In genomic region chr6:11188161-11188915, GRCh38 we compare ENCODE assay signal across 16 cellular contexts. TPM values are rescaled to one million over a fixed set of nuclear protein-coding genes. Genes with fewer than 3 reads are reported as not detected.
A peak's percentile ranks its signal among the peaks of the same experiment; 100 is the strongest.
DNase-seq lines count a peak whose midpoint lies in the region; ATAC-seq and TF ChIP-seq lines count a peak whose summit lies in the region.
"Had no signal": no experiment of that assay in that cellular context is flagged by ENCODE, and none has a peak within 500 bp of the region (broad histone marks: within the 10 kb centered on the region; RNA-seq: fewer than 3 reads in every experiment).

No MANE protein-coding gene starts in this region.

- CTCF ChIA-PET in Caco-2 (lab: Charles Lee) = no interaction called here
- CTCF ChIA-PET in Panc1 (lab: Charles Lee) = no interaction called here

- POLR2A ChIA-PET in Caco-2 (lab: Charles Lee) = interaction anchor here (0.8 kb wide), 1 partner anchor 44 kb away, joined by 5 read pairs; the partner anchor contains the start of gene NEDD9
- POLR2A ChIA-PET in Panc1 (lab: Charles Lee) = no interaction called here

- DNase-seq in Caco-2 (no peak), Panc1 (ENCODE audit: low read depth, low spot score) (no peak), epithelial cell of prostate (ENCODE audit: low read depth, low spot score) (peak; percentile 31), neural crest cell (ENCODE audit: low read depth, low spot score) (no peak), activated gamma-delta T cell treated with Interleukin-2 at 50 U/mL for 16 hours (no peak), NCI-H526 (lab: John Stamatoyannopoulos, UW) (no peak), T1000 (lab: John Stamatoyannopoulos, UW) (no peak), HUDEP-2 (lab: John Stamatoyannopoulos, UW; ENCODE audit: unreplicated experiment in 76 of 76) (no peak)
- DNase-seq: gastrocnemius medialis, H9, left ventricle myocardium superior had no signal

- H3K4me3 ChIP-seq in Caco-2 (ENCODE audit: low read depth, low read length) (no peak overlapping the region), Panc1 (ENCODE audit: low read depth in 2 of 2, low read length in 2 of 2) (no peak overlapping the region)
- H3K4me3 ChIP-seq: gastrocnemius medialis, SJSA1, tibial nerve had no signal

- H3K36me3 ChIP-seq in Caco-2 (ENCODE audit: control insufficient read depth, insufficient read depth, low read length) (peaks cover 1% of the 10 kb centered on the region; the same call in 1 of the 2 replicates), Panc1 (ENCODE audit: control insufficient read depth, insufficient read depth, low read length) (no peaks in the 10 kb centered on the region)

- H3K4me1 Mint-ChIP-seq in Caco-2 (ENCODE audit: low read depth, unreplicated experiment) (peaks cover 10% of the 10 kb centered on the region), neural crest cell (no peaks in the 10 kb centered on the region)

- no peak overlapping the region for H3K27ac ChIP-seq in Panc1 (ENCODE audit: low read length)
- no peak overlapping the region for H3K27ac ChIP-seq in epithelial cell of prostate
- H3K27ac ChIP-seq: C4-2B, gastrocnemius medialis, KMS-11, SJSA1, tibial nerve had no signal

- ATAC-seq in Panc1 = peak; percentile 45; the same call in 1 of the 2 replicates
- ATAC-seq: activated CD4-positive, CD25-positive, alpha-beta regulatory T cell treated with anti-CD3 and anti-CD28 coated beads, Interleukin-2, amount 50 U/mL, for 24 hours; gastrocnemius medialis; left ventricle myocardium superior had no signal

- TF ChIP-seq CTCF in Caco-2 (IDR thresholded peaks at IDR 0.05; ENCODE audit: insufficient read depth in 1 of 2, low read depth in 1 of 2, low read length in 1 of 2, severe bottlenecking in 1 of 2, unreplicated experiment in 1 of 2) = no peak
- TF ChIP-seq CTCF in Panc1 (IDR thresholded peaks at IDR 0.05) = no peak
- no peak for TF ChIP-seq CTCF in neural crest cell (conservative IDR thresholded peaks at IDR 0.05)

- H3K27me3 ChIP-seq in Caco-2 (replicated peaks; ENCODE audit: control insufficient read depth, insufficient read depth, low read length) (no peaks in the 10 kb centered on the region), Panc1 (ENCODE audit: control insufficient read depth, insufficient read depth, low read length) (no peaks in the 10 kb centered on the region)
- H3K27me3 ChIP-seq: gastrocnemius medialis, SJSA1, tibial nerve had no signal

- H3K27me3 Mint-ChIP-seq in Caco-2 (ENCODE audit: insufficient read depth, unreplicated experiment) (no peaks in the 10 kb centered on the region), neural crest cell (ENCODE audit: low read depth) (no peaks in the 10 kb centered on the region)

- H3K9me3 Mint-ChIP-seq in Caco-2 (ENCODE audit: unreplicated experiment) (no peaks in the 10 kb centered on the region), neural crest cell (no peaks in the 10 kb centered on the region)

- H3K27ac Mint-ChIP-seq in Caco-2 (ENCODE audit: unreplicated experiment) (no peak overlapping the region), neural crest cell (ENCODE audit: unreplicated experiment) (peak overlapping the region; percentile 16)
- H3K27ac Mint-ChIP-seq: H9 had no signal

- H3K4me1 ChIP-seq in Caco-2 (no peaks in the 10 kb centered on the region; the same call in 1 of the 2 replicates), Panc1 (ENCODE audit: control insufficient read depth, insufficient read depth, low read length) (no peaks in the 10 kb centered on the region)
- H3K4me1 ChIP-seq: gastrocnemius medialis, SJSA1, tibial nerve had no signal

- intact Hi-C loops in Caco-2 (cut with micrococcal nuclease; ENCODE audit: unreplicated experiment) (no loop called here), Panc1 (cut with micrococcal nuclease; ENCODE audit: unreplicated experiment) (no loop called here)

- H3K9me3 ChIP-seq in Caco-2 (no peaks in the 10 kb centered on the region), Panc1 (ENCODE audit: control insufficient read depth, insufficient read depth, low read depth, low read length) (no peaks in the 10 kb centered on the region)
- H3K9me3 ChIP-seq: gastrocnemius medialis, SJSA1, tibial nerve had no signal

- in situ Hi-C loops in Panc1 (cut with HindIII; ENCODE audit: low pct_unique_long_range_greater_than_20kb, low sequenced_read_pairs) = no loop called here

- H3K4me3 Mint-ChIP-seq in Caco-2 (ENCODE audit: unreplicated experiment) (peak overlapping the region; percentile 4), neural crest cell (no peak overlapping the region)
- H3K4me3 Mint-ChIP-seq: H9 had no signal

- BruUV-seq in Caco-2 (replicated peaks; lab: Mats Ljungman, UMichigan) (no TSS peak), Panc1 (replicated peaks; lab: Mats Ljungman, UMichigan) (no TSS peak)

- peaks cover 92% of the 10 kb centered on the region for H3K36me3 Mint-ChIP-seq in Caco-2 (ENCODE audit: insufficient read depth, unreplicated experiment)
- H3K36me3 Mint-ChIP-seq in neural crest cell (ENCODE audit: low read depth) = peaks cover 58% of the 10 kb centered on the region

RNA-seq across cellular contexts. Expression of gene NEDD9, which starts 44.1 kb away (rescaled TPM):
- total RNA-seq in Caco-2 (2022) (33.2 and 36.2 TPM in 2 replicates), Panc1 (2021; ENCODE audit: unreplicated experiment) (0.28 TPM), neural crest cell (14.1 and 15.7 TPM in 2 replicates)
- polyA plus RNA-seq in Panc1 (2012; ENCODE audit: insufficient read length) = not detected

Comparison
In these comparisons a context has a peak if more than half of its experiments do, and no peak if none do; other contexts are left out.
1. RNA of gene NEDD9, which starts 44.1 kb away (total RNA-seq): 33.2 to 36.2 TPM in Caco-2 and 14.1 to 15.7 TPM in neural crest cell; 0.28 TPM in Panc1 (single experiment); every median in the first group is over 10 times any median in the second.